Comparison of ENCODE assay signal across 1 cellular context in genomic region chr19:58562126-58563033, GRCh38.
TF ChIP-seq lines count a peak whose summit lies in the region.

No MANE protein-coding gene starts in this region.

TF ChIP-seq in HepG2, 621 proteins besides CTCF, POLR2A, EP300 and RAD21:
- no peak for TF ChIP-seq ZNF747 (CRISPR knock-in tag; IDR thresholded peaks at IDR 0.05; ENCODE audit: borderline replicate concordance)
- no peak for TF ChIP-seq JUN (CRISPR knock-in tag; IDR thresholded peaks at IDR 0.05)
- TF ChIP-seq MATR3 (CRISPR knock-in tag; IDR thresholded peaks at IDR 0.05) = no peak
- TF ChIP-seq NFE2L1 (CRISPR knock-in tag; IDR thresholded peaks at IDR 0.05; ENCODE audit: borderline replicate concordance) = no peak
- TF ChIP-seq WIZ (CRISPR knock-in tag; IDR thresholded peaks at IDR 0.05) = no peak
- no peak for TF ChIP-seq TBL1XR1 (IDR thresholded peaks at IDR 0.05; ENCODE audit: borderline replicate concordance, low read length, partially characterized antibody)
- peak; percentile 4 for TF ChIP-seq RBM22 (optimal IDR thresholded peaks at IDR 0.05; ENCODE audit: low read length)
- no peak for TF ChIP-seq ZNF577 (CRISPR knock-in tag; IDR thresholded peaks at IDR 0.05; ENCODE audit: borderline replicate concordance, low read depth)
- TF ChIP-seq, protein P1, sequence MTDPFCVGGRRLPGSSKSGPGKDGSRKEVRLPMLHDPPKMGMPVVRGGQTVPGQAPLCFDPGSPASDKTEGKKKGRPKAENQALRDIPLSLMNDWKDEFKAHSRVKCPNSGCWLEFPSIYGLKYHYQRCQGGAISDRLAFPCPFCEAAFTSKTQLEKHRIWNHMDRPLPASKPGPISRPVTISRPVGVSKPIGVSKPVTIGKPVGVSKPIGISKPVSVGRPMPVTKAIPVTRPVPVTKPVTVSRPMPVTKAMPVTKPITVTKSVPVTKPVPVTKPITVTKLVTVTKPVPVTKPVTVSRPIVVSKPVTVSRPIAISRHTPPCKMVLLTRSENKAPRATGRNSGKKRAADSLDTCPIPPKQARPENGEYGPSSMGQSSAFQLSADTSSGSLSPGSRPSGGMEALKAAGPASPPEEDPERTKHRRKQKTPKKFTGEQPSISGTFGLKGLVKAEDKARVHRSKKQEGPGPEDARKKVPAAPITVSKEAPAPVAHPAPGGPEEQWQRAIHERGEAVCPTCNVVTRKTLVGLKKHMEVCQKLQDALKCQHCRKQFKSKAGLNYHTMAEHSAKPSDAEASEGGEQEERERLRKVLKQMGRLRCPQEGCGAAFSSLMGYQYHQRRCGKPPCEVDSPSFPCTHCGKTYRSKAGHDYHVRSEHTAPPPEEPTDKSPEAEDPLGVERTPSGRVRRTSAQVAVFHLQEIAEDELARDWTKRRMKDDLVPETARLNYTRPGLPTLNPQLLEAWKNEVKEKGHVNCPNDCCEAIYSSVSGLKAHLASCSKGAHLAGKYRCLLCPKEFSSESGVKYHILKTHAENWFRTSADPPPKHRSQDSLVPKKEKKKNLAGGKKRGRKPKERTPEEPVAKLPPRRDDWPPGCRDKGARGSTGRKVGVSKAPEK (CRISPR knock-in tag; IDR thresholded peaks at IDR 0.05; ENCODE audit: borderline replicate concordance) = no peak
- TF ChIP-seq ZFP36L1 (CRISPR knock-in tag; IDR thresholded peaks at IDR 0.05) = no peak
- 0 out of 2 replicates have a peak, but pooled peaks have one; percentile 38 for TF ChIP-seq DNMT1 (CRISPR knock-in tag; IDR thresholded peaks at IDR 0.05)
- TF ChIP-seq ZHX1 (CRISPR knock-in tag; IDR thresholded peaks at IDR 0.05; ENCODE audit: low read depth) = 0 out of 2 replicates have a peak, but pooled peaks have one; percentile 21
- TF ChIP-seq ZNF17 (CRISPR knock-in tag; IDR thresholded peaks at IDR 0.05) = no peak
- TF ChIP-seq ZNF292 (CRISPR knock-in tag; IDR thresholded peaks at IDR 0.05; ENCODE audit: borderline replicate concordance, low read depth) = no peak
- TF ChIP-seq ELF1 (CRISPR knock-in tag; IDR thresholded peaks at IDR 0.05) = no peak
- TF ChIP-seq, protein P2, sequence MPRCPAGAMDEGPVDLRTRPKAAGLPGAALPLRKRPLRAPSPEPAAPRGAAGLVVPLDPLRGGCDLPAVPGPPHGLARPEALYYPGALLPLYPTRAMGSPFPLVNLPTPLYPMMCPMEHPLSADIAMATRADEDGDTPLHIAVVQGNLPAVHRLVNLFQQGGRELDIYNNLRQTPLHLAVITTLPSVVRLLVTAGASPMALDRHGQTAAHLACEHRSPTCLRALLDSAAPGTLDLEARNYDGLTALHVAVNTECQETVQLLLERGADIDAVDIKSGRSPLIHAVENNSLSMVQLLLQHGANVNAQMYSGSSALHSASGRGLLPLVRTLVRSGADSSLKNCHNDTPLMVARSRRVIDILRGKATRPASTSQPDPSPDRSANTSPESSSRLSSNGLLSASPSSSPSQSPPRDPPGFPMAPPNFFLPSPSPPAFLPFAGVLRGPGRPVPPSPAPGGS (CRISPR knock-in tag; IDR thresholded peaks at IDR 0.05) = no peak
- no peak for TF ChIP-seq ZSCAN22 (CRISPR knock-in tag; IDR thresholded peaks at IDR 0.05)
- no peak for TF ChIP-seq FOXM1 (CRISPR knock-in tag; IDR thresholded peaks at IDR 0.05)
- TF ChIP-seq MED13 (CRISPR knock-in tag; IDR thresholded peaks at IDR 0.05) = no peak
- TF ChIP-seq MXI1 (IDR thresholded peaks at IDR 0.05; ENCODE audit: borderline replicate concordance, low read depth, low read length) = no peak
- TF ChIP-seq POLR2G (IDR thresholded peaks at IDR 0.05; ENCODE audit: low read depth, low read length) = peak; percentile 3; the same call in 1 of the 2 replicates
- TF ChIP-seq, protein P3, sequence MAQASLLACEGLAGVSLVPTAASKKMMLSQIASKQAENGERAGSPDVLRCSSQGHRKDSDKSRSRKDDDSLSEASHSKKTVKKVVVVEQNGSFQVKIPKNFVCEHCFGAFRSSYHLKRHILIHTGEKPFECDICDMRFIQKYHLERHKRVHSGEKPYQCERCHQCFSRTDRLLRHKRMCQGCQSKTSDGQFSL (CRISPR knock-in tag; IDR thresholded peaks at IDR 0.05) = no peak
- TF ChIP-seq AGO1 (IDR thresholded peaks at IDR 0.05; ENCODE audit: low read depth, low read length, poor library complexity, severe bottlenecking) = peak; percentile 83
- TF ChIP-seq ZNF451 (CRISPR knock-in tag; IDR thresholded peaks at IDR 0.05) = no peak
- TF ChIP-seq ZNF605 (CRISPR knock-in tag; IDR thresholded peaks at IDR 0.05) = no peak
- TF ChIP-seq ZNF329 (CRISPR knock-in tag; IDR thresholded peaks at IDR 0.05; ENCODE audit: low read depth) = no peak
- TF ChIP-seq ZC3H13 (CRISPR knock-in tag; IDR thresholded peaks at IDR 0.05) = no peak
- TF ChIP-seq TFE3 (CRISPR knock-in tag; IDR thresholded peaks at IDR 0.05) = no peak
- TF ChIP-seq HDAC1 (CRISPR knock-in tag; IDR thresholded peaks at IDR 0.05) = no peak
- no peak for TF ChIP-seq ZNF850 (CRISPR knock-in tag; conservative IDR thresholded peaks at IDR 0.05)
- no peak for TF ChIP-seq KLF6 (CRISPR knock-in tag; IDR thresholded peaks at IDR 0.05)
- peak; percentile 79; the same call in 1 of the 2 replicates for TF ChIP-seq AKAP8 (CRISPR knock-in tag; IDR thresholded peaks at IDR 0.05)
- TF ChIP-seq ZNF501 (CRISPR knock-in tag; IDR thresholded peaks at IDR 0.05) = no peak
- no peak for TF ChIP-seq ZNF33A (CRISPR knock-in tag; IDR thresholded peaks at IDR 0.05; ENCODE audit: borderline replicate concordance)
- TF ChIP-seq ZNF326 (CRISPR knock-in tag; IDR thresholded peaks at IDR 0.05; ENCODE audit: borderline replicate concordance) = peak; percentile 55; the same call in 1 of the 2 replicates
- TF ChIP-seq HOXA3 (CRISPR knock-in tag; IDR thresholded peaks at IDR 0.05) = peak; percentile 39; the same call in 1 of the 2 replicates
- TF ChIP-seq RBFOX2 (IDR thresholded peaks at IDR 0.05; ENCODE audit: low read depth, low read length) = peak; percentile 62
- no peak for TF ChIP-seq MAFF (IDR thresholded peaks at IDR 0.05; ENCODE audit: low read depth, low read length)
- peak; percentile 96 for TF ChIP-seq AGO2 (optimal IDR thresholded peaks at IDR 0.05; ENCODE audit: low read depth, low read length)
- no peak for TF ChIP-seq SOX13 (IDR thresholded peaks at IDR 0.05)
- no peak for TF ChIP-seq SOX13 (CRISPR knock-in tag; conservative IDR thresholded peaks at IDR 0.05 in 1 of 2, IDR thresholded peaks at IDR 0.05 in 1 of 2)
- no peak for TF ChIP-seq ZKSCAN5 (CRISPR knock-in tag; IDR thresholded peaks at IDR 0.05)
- TF ChIP-seq ZNF891 (CRISPR knock-in tag; IDR thresholded peaks at IDR 0.05) = no peak
- TF ChIP-seq, protein P4, sequence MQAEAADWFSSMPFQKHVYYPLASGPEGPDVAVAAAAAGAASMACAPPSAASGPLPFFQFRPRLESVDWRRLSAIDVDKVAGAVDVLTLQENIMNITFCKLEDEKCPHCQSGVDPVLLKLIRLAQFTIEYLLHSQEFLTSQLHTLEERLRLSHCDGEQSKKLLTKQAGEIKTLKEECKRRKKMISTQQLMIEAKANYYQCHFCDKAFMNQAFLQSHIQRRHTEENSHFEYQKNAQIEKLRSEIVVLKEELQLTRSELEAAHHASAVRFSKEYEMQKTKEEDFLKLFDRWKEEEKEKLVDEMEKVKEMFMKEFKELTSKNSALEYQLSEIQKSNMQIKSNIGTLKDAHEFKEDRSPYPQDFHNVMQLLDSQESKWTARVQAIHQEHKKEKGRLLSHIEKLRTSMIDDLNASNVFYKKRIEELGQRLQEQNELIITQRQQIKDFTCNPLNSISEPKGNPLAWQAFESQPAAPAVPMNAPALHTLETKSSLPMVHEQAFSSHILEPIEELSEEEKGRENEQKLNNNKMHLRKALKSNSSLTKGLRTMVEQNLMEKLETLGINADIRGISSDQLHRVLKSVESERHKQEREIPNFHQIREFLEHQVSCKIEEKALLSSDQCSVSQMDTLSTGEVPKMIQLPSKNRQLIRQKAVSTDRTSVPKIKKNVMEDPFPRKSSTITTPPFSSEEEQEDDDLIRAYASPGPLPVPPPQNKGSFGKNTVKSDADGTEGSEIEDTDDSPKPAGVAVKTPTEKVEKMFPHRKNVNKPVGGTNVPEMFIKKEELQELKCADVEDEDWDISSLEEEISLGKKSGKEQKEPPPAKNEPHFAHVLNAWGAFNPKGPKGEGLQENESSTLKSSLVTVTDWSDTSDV (CRISPR knock-in tag; IDR thresholded peaks at IDR 0.05) = 0 out of 2 replicates have a peak, but pooled peaks have one; percentile 5
- TF ChIP-seq IRX3 (CRISPR knock-in tag; IDR thresholded peaks at IDR 0.05; ENCODE audit: borderline replicate concordance, low read depth) = 0 out of 2 replicates have a peak, but pooled peaks have one; percentile 40
- TF ChIP-seq ZBTB20 (CRISPR knock-in tag; IDR thresholded peaks at IDR 0.05; ENCODE audit: borderline replicate concordance, low read depth) = no peak
- TF ChIP-seq ASH2L (IDR thresholded peaks at IDR 0.05; ENCODE audit: insufficient read length, low read depth, low read length) = no peak
- no peak for TF ChIP-seq RARA (CRISPR knock-in tag; IDR thresholded peaks at IDR 0.05)
